Comparison of ENCODE assay signal across 1 cellular context in the genomic region with DNA sequence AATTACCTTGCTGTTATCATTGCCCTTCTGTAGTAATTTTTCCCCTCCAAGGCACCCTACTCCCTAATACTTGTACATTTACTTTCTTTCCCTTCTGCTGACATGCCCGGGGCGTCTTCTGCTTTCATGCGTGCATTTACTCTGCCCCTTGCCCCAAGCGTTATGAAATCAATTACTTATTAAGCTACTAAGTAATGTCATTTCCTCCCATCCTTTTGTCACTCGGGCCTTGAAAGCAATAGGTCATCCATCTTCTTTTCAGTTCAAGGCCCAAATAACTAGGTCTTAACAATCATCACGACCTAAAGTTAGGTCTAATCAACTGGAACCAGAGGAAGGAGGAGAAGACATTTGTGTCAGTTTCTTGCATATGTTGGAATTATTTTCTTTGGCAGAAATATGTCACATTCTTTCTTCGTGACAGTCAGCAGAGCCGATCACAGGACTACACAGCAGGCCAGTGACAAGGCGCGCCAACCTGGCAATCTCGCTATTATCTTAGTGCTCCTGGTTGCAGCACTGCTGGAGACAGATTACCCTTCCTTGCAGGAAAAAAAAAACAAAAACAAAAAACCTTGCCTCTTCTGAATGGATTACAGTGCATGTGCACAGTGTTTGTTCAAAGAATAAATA.
TF ChIP-seq lines count a peak whose summit lies in the region.

No MANE protein-coding gene starts in this region.

TF ChIP-seq in HepG2, 621 proteins besides CTCF, POLR2A, EP300 and RAD21 (continued from another document and continues in another):
- TF ChIP-seq, protein P1, sequence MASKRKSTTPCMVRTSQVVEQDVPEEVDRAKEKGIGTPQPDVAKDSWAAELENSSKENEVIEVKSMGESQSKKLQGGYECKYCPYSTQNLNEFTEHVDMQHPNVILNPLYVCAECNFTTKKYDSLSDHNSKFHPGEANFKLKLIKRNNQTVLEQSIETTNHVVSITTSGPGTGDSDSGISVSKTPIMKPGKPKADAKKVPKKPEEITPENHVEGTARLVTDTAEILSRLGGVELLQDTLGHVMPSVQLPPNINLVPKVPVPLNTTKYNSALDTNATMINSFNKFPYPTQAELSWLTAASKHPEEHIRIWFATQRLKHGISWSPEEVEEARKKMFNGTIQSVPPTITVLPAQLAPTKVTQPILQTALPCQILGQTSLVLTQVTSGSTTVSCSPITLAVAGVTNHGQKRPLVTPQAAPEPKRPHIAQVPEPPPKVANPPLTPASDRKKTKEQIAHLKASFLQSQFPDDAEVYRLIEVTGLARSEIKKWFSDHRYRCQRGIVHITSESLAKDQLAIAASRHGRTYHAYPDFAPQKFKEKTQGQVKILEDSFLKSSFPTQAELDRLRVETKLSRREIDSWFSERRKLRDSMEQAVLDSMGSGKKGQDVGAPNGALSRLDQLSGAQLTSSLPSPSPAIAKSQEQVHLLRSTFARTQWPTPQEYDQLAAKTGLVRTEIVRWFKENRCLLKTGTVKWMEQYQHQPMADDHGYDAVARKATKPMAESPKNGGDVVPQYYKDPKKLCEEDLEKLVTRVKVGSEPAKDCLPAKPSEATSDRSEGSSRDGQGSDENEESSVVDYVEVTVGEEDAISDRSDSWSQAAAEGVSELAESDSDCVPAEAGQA (IDR thresholded peaks at IDR 0.05; ENCODE audit: low read depth): no peak
- TF ChIP-seq, protein P1 (CRISPR knock-in tag; IDR thresholded peaks at IDR 0.05; ENCODE audit: borderline replicate concordance): no peak
- TF ChIP-seq ZNF652 (CRISPR knock-in tag; IDR thresholded peaks at IDR 0.05; ENCODE audit: borderline replicate concordance, low read depth) (no peak; the same call in 1 of the 2 replicates), ARNT2 (CRISPR knock-in tag; IDR thresholded peaks at IDR 0.05; ENCODE audit: low read depth) (no peak), WIZ (CRISPR knock-in tag; IDR thresholded peaks at IDR 0.05) (no peak), TRAFD1 (CRISPR knock-in tag; IDR thresholded peaks at IDR 0.05; ENCODE audit: borderline replicate concordance) (no peak), ZC3H4 (CRISPR knock-in tag; IDR thresholded peaks at IDR 0.05; ENCODE audit: borderline replicate concordance) (no peak), ZNF577 (CRISPR knock-in tag; IDR thresholded peaks at IDR 0.05; ENCODE audit: borderline replicate concordance, low read depth) (no peak), MAFK (conservative IDR thresholded peaks at IDR 0.05 in 1 of 2, IDR thresholded peaks at IDR 0.05 in 1 of 2; ENCODE audit: low read length in 2 of 2) (no peak), IKZF4 (CRISPR knock-in tag; IDR thresholded peaks at IDR 0.05; ENCODE audit: borderline replicate concordance, low read depth, not compliant biosample characterization) (no peak), PATZ1 (CRISPR knock-in tag; IDR thresholded peaks at IDR 0.05) (no peak; the same call in 1 of the 2 replicates), ZNF484 (CRISPR knock-in tag; IDR thresholded peaks at IDR 0.05; ENCODE audit: borderline replicate concordance, low read depth) (no peak), ZNF142 (CRISPR knock-in tag; IDR thresholded peaks at IDR 0.05) (no peak), ZNF263 (CRISPR knock-in tag; IDR thresholded peaks at IDR 0.05) (no peak), ZNF136 (CRISPR knock-in tag; IDR thresholded peaks at IDR 0.05; ENCODE audit: low read depth) (no peak), NFRKB (IDR thresholded peaks at IDR 0.05) (no peak), ZNF382 (CRISPR knock-in tag; IDR thresholded peaks at IDR 0.05; ENCODE audit: borderline replicate concordance) (no peak), DNMT3B (CRISPR knock-in tag; conservative IDR thresholded peaks at IDR 0.05) (no peak), ZNF501 (CRISPR knock-in tag; IDR thresholded peaks at IDR 0.05) (no peak), DMTF1 (CRISPR knock-in tag; IDR thresholded peaks at IDR 0.05) (no peak), SAP130 (CRISPR knock-in tag; IDR thresholded peaks at IDR 0.05; ENCODE audit: low read depth) (no peak; the same call in 1 of the 2 replicates), ZFP82 (CRISPR knock-in tag; IDR thresholded peaks at IDR 0.05; ENCODE audit: borderline replicate concordance) (no peak), NCOA2 (CRISPR knock-in tag; IDR thresholded peaks at IDR 0.05) (no peak; the same call in 1 of the 2 replicates), ZSCAN31 (CRISPR knock-in tag; IDR thresholded peaks at IDR 0.05; ENCODE audit: low read depth) (no peak), KAT7 (CRISPR knock-in tag; IDR thresholded peaks at IDR 0.05; ENCODE audit: borderline replicate concordance) (no peak), ZNF784 (CRISPR knock-in tag; IDR thresholded peaks at IDR 0.05; ENCODE audit: borderline replicate concordance) (no peak), ZNF879 (CRISPR knock-in tag; IDR thresholded peaks at IDR 0.05) (no peak), NFE2 (CRISPR knock-in tag; IDR thresholded peaks at IDR 0.05) (no peak), ZNF460 (CRISPR knock-in tag; IDR thresholded peaks at IDR 0.05; ENCODE audit: borderline replicate concordance) (no peak)
- TF ChIP-seq, protein P2, sequence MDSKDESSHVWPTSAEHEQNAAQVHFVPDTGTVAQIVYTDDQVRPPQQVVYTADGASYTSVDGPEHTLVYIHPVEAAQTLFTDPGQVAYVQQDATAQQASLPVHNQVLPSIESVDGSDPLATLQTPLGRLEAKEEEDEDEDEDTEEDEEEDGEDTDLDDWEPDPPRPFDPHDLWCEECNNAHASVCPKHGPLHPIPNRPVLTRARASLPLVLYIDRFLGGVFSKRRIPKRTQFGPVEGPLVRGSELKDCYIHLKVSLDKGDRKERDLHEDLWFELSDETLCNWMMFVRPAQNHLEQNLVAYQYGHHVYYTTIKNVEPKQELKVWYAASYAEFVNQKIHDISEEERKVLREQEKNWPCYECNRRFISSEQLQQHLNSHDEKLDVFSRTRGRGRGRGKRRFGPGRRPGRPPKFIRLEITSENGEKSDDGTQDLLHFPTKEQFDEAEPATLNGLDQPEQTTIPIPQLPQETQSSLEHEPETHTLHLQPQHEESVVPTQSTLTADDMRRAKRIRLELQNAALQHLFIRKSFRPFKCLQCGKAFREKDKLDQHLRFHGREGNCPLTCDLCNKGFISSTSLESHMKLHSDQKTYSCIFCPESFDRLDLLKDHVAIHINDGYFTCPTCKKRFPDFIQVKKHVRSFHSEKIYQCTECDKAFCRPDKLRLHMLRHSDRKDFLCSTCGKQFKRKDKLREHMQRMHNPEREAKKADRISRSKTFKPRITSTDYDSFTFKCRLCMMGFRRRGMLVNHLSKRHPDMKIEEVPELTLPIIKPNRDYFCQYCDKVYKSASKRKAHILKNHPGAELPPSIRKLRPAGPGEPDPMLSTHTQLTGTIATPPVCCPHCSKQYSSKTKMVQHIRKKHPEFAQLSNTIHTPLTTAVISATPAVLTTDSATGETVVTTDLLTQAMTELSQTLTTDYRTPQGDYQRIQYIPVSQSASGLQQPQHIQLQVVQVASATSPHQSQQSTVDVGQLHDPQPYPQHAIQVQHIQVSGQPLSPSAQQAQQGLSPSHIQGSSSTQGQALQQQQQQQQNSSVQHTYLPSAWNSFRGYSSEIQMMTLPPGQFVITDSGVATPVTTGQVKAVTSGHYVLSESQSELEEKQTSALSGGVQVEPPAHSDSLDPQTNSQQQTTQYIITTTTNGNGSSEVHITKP (CRISPR knock-in tag; IDR thresholded peaks at IDR 0.05; ENCODE audit: low read depth): no peak
